Comparison of ENCODE assay signal across 22 cellular contexts in the genomic region with DNA sequence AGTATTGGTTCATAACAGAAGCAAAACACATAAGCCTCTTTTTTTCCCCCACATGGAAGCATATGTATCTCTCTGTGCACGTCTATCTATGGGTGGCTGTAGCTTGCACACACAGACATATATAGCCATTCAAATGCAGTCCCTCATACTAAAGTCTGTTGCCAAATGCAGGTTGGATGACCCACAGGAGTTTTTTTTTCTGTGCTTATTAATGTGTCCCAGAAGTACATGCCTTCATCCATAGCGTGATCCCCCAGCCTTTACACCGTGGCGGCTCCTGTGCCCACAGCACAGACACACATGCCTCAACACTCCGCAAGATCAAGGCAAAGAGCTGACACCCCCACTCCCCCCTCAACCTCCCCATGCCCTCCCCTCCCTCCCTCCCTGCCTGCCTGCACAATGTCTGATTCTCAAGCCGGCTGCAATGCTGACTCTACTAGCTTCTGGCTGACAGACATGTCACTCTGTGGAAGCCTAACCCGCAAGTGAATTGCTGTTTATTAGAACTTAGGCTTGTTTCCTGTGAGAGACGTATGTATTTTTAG. TPM values are rescaled to one million over a fixed set of nuclear protein-coding genes. Genes with fewer than 3 reads are reported as not detected.
DNase-seq lines count a peak whose midpoint lies in the region; ATAC-seq and TF ChIP-seq lines count a peak whose summit lies in the region.
"Had no signal": no experiment of that assay in that cellular context is flagged by ENCODE, and none has a peak within 500 bp of the region (broad histone marks: within the 10 kb centered on the region; RNA-seq: fewer than 3 reads in every experiment).

No MANE protein-coding gene starts in this region.

- CTCF ChIA-PET in SK-N-SH (lab: Yijun Ruan, JAX), result interaction anchor here (0.7 to 1.8 kb wide), 4 partner anchors 40 to 155 kb away, joined by 3 to 6 read pairs (median 5); no protein-coding TSS in a partner anchor

- H3K36me3 ChIP-seq in SK-N-SH (replicated peaks in 1 of 2; ENCODE audit: control insufficient read depth in 1 of 2, insufficient read depth in 2 of 2, low read length in 1 of 2), result no peaks in the 10 kb centered on the region
- H3K36me3 ChIP-seq: Peyer's patch, SJCRH30 had no signal

- peak overlapping the region in 1 of 2 experiments; percentile 1; a peak in 2 of 4 replicates for H3K4me3 ChIP-seq in SK-N-SH (ENCODE audit: low read depth in 2 of 2, low read length in 1 of 2)
- H3K4me3 ChIP-seq: A549, Peyer's patch, SJCRH30 had no signal

- H4K20me1 ChIP-seq in SK-N-SH (ENCODE audit: insufficient read depth), result no peaks in the 10 kb centered on the region

- H2AFZ ChIP-seq in SK-N-SH (ENCODE audit: low read depth), result no peak overlapping the region

- H3K27me3 ChIP-seq in SK-N-SH (ENCODE audit: insufficient read depth), result peaks cover 70% of the 10 kb centered on the region
- H3K27me3 ChIP-seq: Peyer's patch, SJCRH30 had no signal

- H3K79me2 ChIP-seq in SK-N-SH (ENCODE audit: insufficient read depth), result no peaks in the 10 kb centered on the region

- no peak overlapping the region for H3K4me2 ChIP-seq in SK-N-SH
- H3K4me2 ChIP-seq: A549 had no signal

- peaks cover 39% of the 10 kb centered on the region for H3K4me1 Mint-ChIP-seq in glutamatergic neuron (ENCODE audit: low read depth, unreplicated experiment)

- peaks cover 11% of the 10 kb centered on the region for H3K27me3 Mint-ChIP-seq in glutamatergic neuron (ENCODE audit: unreplicated experiment)

- no peaks in the 10 kb centered on the region for H3K9me2 ChIP-seq in SK-N-SH

- DNase-seq in SK-N-SH, result peak; percentile 53
- peak; percentile 11 for DNase-seq in NCI-H526 treated with DMSO at 0.1 percent for 48 hours (lab: John Stamatoyannopoulos, UW)
- no peak for DNase-seq in glutamatergic neuron
- DNase-seq in COR-L47 (lab: John Stamatoyannopoulos, UW), result no peak
- DNase-seq in Right ventricle myocardium inferior (ENCODE audit: missing footprints), result no peak
- no peak for DNase-seq in activated effector memory CD4-positive, alpha-beta T cell treated with Interleukin-2 at 50 U/mL for 16 hours
- DNase-seq: Calu3; CD8-positive, alpha-beta T cell; DMS153; GOT3; HCEC 1CT; KBM-7; NCI-H1092 treated with DMSO at 0.1 percent for 48 hours; NCI-H1436 treated with DMSO at 0.1 percent for 48 hours; NCI-H2029; NCI-H69; Peyer's patch; SJCRH30 had no signal

- intact Hi-C loops in Right ventricle myocardium inferior (cut with DNase I), result no loop called here

- no peak for TF ChIP-seq EP300 in SK-N-SH (IDR thresholded peaks at IDR 0.05; ENCODE audit: borderline replicate concordance in 1 of 2, low read depth in 1 of 2, low read length in 1 of 2)

- no peak overlapping the region for H3K27ac ChIP-seq in SK-N-SH (ENCODE audit: low read depth in 2 of 2, low read length in 1 of 2)
- H3K27ac ChIP-seq: A549, Peyer's patch, SJCRH30 had no signal

- peaks cover 0 to 8% of the 10 kb centered on the region in 2 experiments; a peak in 2 of 4 replicates for H3K4me1 ChIP-seq in SK-N-SH (ENCODE audit: control insufficient read depth in 1 of 2, insufficient read depth in 2 of 2, low read depth in 1 of 2, low read length in 1 of 2)
- H3K4me1 ChIP-seq: A549, SJCRH30 had no signal

- no peak overlapping the region for H3K9ac ChIP-seq in SK-N-SH

- no peaks in the 10 kb centered on the region for H3K36me3 Mint-ChIP-seq in glutamatergic neuron (ENCODE audit: unreplicated experiment)
- H3K36me3 Mint-ChIP-seq: CD8-positive, alpha-beta T cell had no signal

- POLR2A ChIA-PET in SK-N-SH (lab: Yijun Ruan, JAX), result interaction anchor here (1.4 kb wide), 1 partner anchor 43 kb away, joined by 3 read pairs; no protein-coding TSS in a partner anchor

- no peaks in the 10 kb centered on the region for H3K9me3 ChIP-seq in SK-N-SH
- H3K9me3 ChIP-seq: A549, Peyer's patch, SJCRH30 had no signal

- H3F3A ChIP-seq in SK-N-SH (replicated peaks; ENCODE audit: insufficient read depth), result no peaks in the 10 kb centered on the region

- TF ChIP-seq CTCF in SK-N-SH (IDR thresholded peaks at IDR 0.05), result no peak
- TF ChIP-seq CTCF in glutamatergic neuron (IDR thresholded peaks at IDR 0.05; ENCODE audit: partially characterized antibody, unreplicated experiment), result no peak

- TF ChIP-seq RAD21 in SK-N-SH (IDR thresholded peaks at IDR 0.05; ENCODE audit: low read length), result no peak

- ATAC-seq in SK-N-SH treated with all-trans-retinoic acid at 6 μM for 48 hours (no peak), Right ventricle myocardium inferior (no peak)
- ATAC-seq: A549; CD8-positive, alpha-beta T cell had no signal

- H3K27ac Mint-ChIP-seq in glutamatergic neuron (ENCODE audit: unreplicated experiment), result peak overlapping the region; percentile 1
- H3K27ac Mint-ChIP-seq: CD8-positive, alpha-beta T cell; T-helper 1 cell treated with Interleukin-12 subunit alpha and Interleukin-12 subunit beta and Interleukin-4 antibody, amounts not matched to agents 30 μg/mL and 1 μg/mL, for 36 hours had no signal

- peak overlapping the region; percentile 88 for H3K4me3 Mint-ChIP-seq in glutamatergic neuron (ENCODE audit: unreplicated experiment)
- H3K4me3 Mint-ChIP-seq: CD8-positive, alpha-beta T cell; T-helper 1 cell treated with Interleukin-12 subunit alpha and Interleukin-12 subunit beta and Interleukin-4 antibody, amounts not matched to agents 30 μg/mL and 1 μg/mL, for 36 hours had no signal

- WGBS in SK-N-SH (ENCODE audit: low lambda C conversion rate), result 10% methylated on average over 8 of the region's 8 CpGs

- H3K9me3 Mint-ChIP-seq in glutamatergic neuron (ENCODE audit: unreplicated experiment), result peaks cover 12% of the 10 kb centered on the region
- H3K9me3 Mint-ChIP-seq: CD8-positive, alpha-beta T cell; T-helper 1 cell treated with Interleukin-12 subunit alpha and Interleukin-12 subunit beta and Interleukin-4 antibody, amounts not matched to agents 30 μg/mL and 1 μg/mL, for 36 hours had no signal

TF ChIP-seq in SK-N-SH, 30 proteins besides CTCF, POLR2A, EP300 and RAD21:
- TF ChIP-seq TCF12 (IDR thresholded peaks at IDR 0.05) (no peak), FOXJ3 (CRISPR knock-in tag; IDR thresholded peaks at IDR 0.05) (no peak)

TF ChIP-seq in SK-N-SH treated with all-trans-retinoic acid at 6 μM for 48 hours, 23 proteins besides CTCF, POLR2A, EP300 and RAD21:
- TF ChIP-seq ZNF8 (CRISPR knock-in tag; IDR thresholded peaks at IDR 0.05), result no peak
- no peak for TF ChIP-seq SNAI2 (CRISPR knock-in tag; IDR thresholded peaks at IDR 0.05)
- no peak for TF ChIP-seq BACH2 (CRISPR knock-in tag; IDR thresholded peaks at IDR 0.05; ENCODE audit: borderline replicate concordance)
- TF ChIP-seq, protein P1, sequence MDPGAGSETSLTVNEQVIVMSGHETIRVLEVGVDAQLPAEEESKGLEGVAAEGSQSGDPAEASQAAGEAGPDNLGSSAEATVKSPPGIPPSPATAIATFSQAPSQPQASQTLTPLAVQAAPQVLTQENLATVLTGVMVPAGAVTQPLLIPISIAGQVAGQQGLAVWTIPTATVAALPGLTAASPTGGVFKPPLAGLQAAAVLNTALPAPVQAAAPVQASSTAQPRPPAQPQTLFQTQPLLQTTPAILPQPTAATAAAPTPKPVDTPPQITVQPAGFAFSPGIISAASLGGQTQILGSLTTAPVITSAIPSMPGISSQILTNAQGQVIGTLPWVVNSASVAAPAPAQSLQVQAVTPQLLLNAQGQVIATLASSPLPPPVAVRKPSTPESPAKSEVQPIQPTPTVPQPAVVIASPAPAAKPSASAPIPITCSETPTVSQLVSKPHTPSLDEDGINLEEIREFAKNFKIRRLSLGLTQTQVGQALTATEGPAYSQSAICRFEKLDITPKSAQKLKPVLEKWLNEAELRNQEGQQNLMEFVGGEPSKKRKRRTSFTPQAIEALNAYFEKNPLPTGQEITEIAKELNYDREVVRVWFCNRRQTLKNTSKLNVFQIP (CRISPR knock-in tag; IDR thresholded peaks at IDR 0.05; ENCODE audit: borderline replicate concordance, low read depth), result no peak
- TF ChIP-seq TCF4 (CRISPR knock-in tag; IDR thresholded peaks at IDR 0.05; ENCODE audit: borderline replicate concordance), result no peak
- TF ChIP-seq CSDC2 (CRISPR knock-in tag; IDR thresholded peaks at IDR 0.05), result no peak
- TF ChIP-seq, protein P2, sequence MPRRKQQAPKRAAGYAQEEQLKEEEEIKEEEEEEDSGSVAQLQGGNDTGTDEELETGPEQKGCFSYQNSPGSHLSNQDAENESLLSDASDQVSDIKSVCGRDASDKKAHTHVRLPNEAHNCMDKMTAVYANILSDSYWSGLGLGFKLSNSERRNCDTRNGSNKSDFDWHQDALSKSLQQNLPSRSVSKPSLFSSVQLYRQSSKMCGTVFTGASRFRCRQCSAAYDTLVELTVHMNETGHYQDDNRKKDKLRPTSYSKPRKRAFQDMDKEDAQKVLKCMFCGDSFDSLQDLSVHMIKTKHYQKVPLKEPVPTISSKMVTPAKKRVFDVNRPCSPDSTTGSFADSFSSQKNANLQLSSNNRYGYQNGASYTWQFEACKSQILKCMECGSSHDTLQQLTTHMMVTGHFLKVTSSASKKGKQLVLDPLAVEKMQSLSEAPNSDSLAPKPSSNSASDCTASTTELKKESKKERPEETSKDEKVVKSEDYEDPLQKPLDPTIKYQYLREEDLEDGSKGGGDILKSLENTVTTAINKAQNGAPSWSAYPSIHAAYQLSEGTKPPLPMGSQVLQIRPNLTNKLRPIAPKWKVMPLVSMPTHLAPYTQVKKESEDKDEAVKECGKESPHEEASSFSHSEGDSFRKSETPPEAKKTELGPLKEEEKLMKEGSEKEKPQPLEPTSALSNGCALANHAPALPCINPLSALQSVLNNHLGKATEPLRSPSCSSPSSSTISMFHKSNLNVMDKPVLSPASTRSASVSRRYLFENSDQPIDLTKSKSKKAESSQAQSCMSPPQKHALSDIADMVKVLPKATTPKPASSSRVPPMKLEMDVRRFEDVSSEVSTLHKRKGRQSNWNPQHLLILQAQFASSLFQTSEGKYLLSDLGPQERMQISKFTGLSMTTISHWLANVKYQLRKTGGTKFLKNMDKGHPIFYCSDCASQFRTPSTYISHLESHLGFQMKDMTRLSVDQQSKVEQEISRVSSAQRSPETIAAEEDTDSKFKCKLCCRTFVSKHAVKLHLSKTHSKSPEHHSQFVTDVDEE (CRISPR knock-in tag; IDR thresholded peaks at IDR 0.05), result no peak
- no peak for TF ChIP-seq ZC3H10 (CRISPR knock-in tag; IDR thresholded peaks at IDR 0.05)
- no peak for TF ChIP-seq ESRRG (CRISPR knock-in tag; IDR thresholded peaks at IDR 0.05)
- no peak for TF ChIP-seq ZNF70 (CRISPR knock-in tag; IDR thresholded peaks at IDR 0.05)

RNA-seq across cellular contexts. Expression of a gene that starts 2.3 kb away (rescaled TPM):
- polyA plus RNA-seq in SK-N-SH (2012; rRNA removed), result 0.03 TPM in 1 of 2 replicates, not detected in the other
- polyA plus RNA-seq in SK-N-SH (2012; cell fraction: cytosol; rRNA removed), result 0.01 TPM in 2 replicates
- not detected in 2 replicates for polyA plus RNA-seq in SK-N-SH (2012; cell fraction: nucleus; rRNA removed)
- total RNA-seq in glutamatergic neuron (ENCODE audit: unreplicated experiment) (28.3 TPM), Right ventricle myocardium inferior (not detected)
- total RNA-seq: Calu3; CD8-positive, alpha-beta T cell; HT1080; Peyer's patch had no signal
- polyA plus RNA-seq: A549 had no signal

Comparison
In these comparisons a context has a peak if more than half of its experiments do, and no peak if none do; other contexts are left out.
1. DNase-seq: peak in SK-N-SH (single experiment) and NCI-H526 treated with DMSO at 0.1 percent for 48 hours (single experiment); none in glutamatergic neuron (single experiment), COR-L47 (single experiment), Right ventricle myocardium inferior (single experiment) and activated effector memory CD4-positive, alpha-beta T cell treated with Interleukin-2 at 50 U/mL for 16 hours (single experiment).
2. RNA of a gene that starts 2.3 kb away (total RNA-seq): 28.3 TPM in glutamatergic neuron (single experiment); not detected in Right ventricle myocardium inferior (single experiment); every median in the first group is over 10 times any median in the second.